8 cellular contexts compared by ENCODE assay signal in genomic region chr3:11770477-11771381, GRCh38.
DNase-seq lines count a peak whose midpoint lies in the region; ATAC-seq and TF ChIP-seq lines count a peak whose summit lies in the region.

No MANE protein-coding gene starts in this region.

- no peak overlapping the region for H4K8ac ChIP-seq in mesenchymal stem cell (ENCODE audit: low read length)

- ATAC-seq in GM18909 (IDR thresholded peaks at IDR 0.05; ENCODE audit: poor library complexity, unreplicated experiment) (peak; percentile 98), HG03159 (IDR thresholded peaks at IDR 0.05; ENCODE audit: unreplicated experiment) (peak; percentile 99)
- ATAC-seq in activated CD8-positive, alpha-beta T cell treated with anti-CD3 and anti-CD28 coated beads for 36 hours: peak; percentile 100

- H3K79me1 ChIP-seq in mesenchymal stem cell (replicated peaks; ENCODE audit: low read length, poor library complexity, severe bottlenecking): no peaks in the 10 kb centered on the region

- H3K4me3 ChIP-seq in AG04449 (ENCODE audit: low read depth, low read length) (peak overlapping the region; percentile 25; the same call in 1 of the 2 replicates), mesenchymal stem cell (ENCODE audit: insufficient read depth in 1 of 2, low read depth in 1 of 2, low read length in 2 of 2) (peak overlapping the region in 1 of 2 experiments; percentile 63)

- peak overlapping the region in 1 of 2 experiments; percentile 41 for H3K18ac ChIP-seq in mesenchymal stem cell (ENCODE audit: low read depth in 1 of 2, low read length in 2 of 2)

- H2BK120ac ChIP-seq in mesenchymal stem cell (ENCODE audit: low read depth, low read length): no peak overlapping the region

- peak overlapping the region; percentile 40 for H3K4me2 ChIP-seq in mesenchymal stem cell (ENCODE audit: low read length, poor library complexity, severe bottlenecking)

- no peaks in the 10 kb centered on the region for H3K9me3 ChIP-seq in mesenchymal stem cell (ENCODE audit: control insufficient read depth, low read length)

- no peak overlapping the region for H3K14ac ChIP-seq in mesenchymal stem cell (ENCODE audit: low read length in 2 of 2)

- no peak overlapping the region for H3K4ac ChIP-seq in mesenchymal stem cell (ENCODE audit: low read depth in 1 of 2, low read length in 2 of 2)

- peak overlapping the region in 1 of 2 experiments; percentile 45 for H2BK12ac ChIP-seq in mesenchymal stem cell (ENCODE audit: low read length in 2 of 2)

- H3K4me1 Mint-ChIP-seq in activated CD8-positive, alpha-beta T cell treated with anti-CD3 and anti-CD28 coated beads for 36 hours (ENCODE audit: low read depth): peaks cover 18% of the 10 kb centered on the region

- H3K36me3 ChIP-seq in mesenchymal stem cell (ENCODE audit: control insufficient read depth in 1 of 2, insufficient read depth in 2 of 2, low read depth in 1 of 2, low read length in 2 of 2): no peaks in the 10 kb centered on the region

- H2BK15ac ChIP-seq in mesenchymal stem cell (ENCODE audit: low read depth, poor library complexity, severe bottlenecking): no peak overlapping the region

- no peak overlapping the region for H4K91ac ChIP-seq in mesenchymal stem cell (ENCODE audit: low read length)

- H3K27ac Mint-ChIP-seq in activated CD8-positive, alpha-beta T cell treated with anti-CD3 and anti-CD28 coated beads for 36 hours: peak overlapping the region; percentile 75

- no peak overlapping the region for H2BK5ac ChIP-seq in mesenchymal stem cell (ENCODE audit: low read depth, low read length, poor library complexity, severe bottlenecking)

- H3K27ac ChIP-seq in mesenchymal stem cell (ENCODE audit: low read length, poor library complexity, severe bottlenecking): no peak overlapping the region

- no peaks in the 10 kb centered on the region for H3K27me3 ChIP-seq in mesenchymal stem cell (ENCODE audit: control insufficient read depth in 1 of 2, insufficient read depth in 1 of 2, low read length in 2 of 2)

- no peak overlapping the region for H3K23ac ChIP-seq in mesenchymal stem cell (ENCODE audit: low read length in 2 of 2)

- H3K36me3 Mint-ChIP-seq in activated CD8-positive, alpha-beta T cell treated with anti-CD3 and anti-CD28 coated beads for 36 hours (ENCODE audit: low read depth): no peaks in the 10 kb centered on the region

- CTCF ChIA-PET in AG04449 (lab: Yijun Ruan, JAX): interaction anchor here (1.7 to 1.8 kb wide), 3 partner anchors 13 to 391 kb away, joined by 4 to 6 read pairs (median 4); no protein-coding TSS in a partner anchor
- CTCF ChIA-PET in activated CD8-positive, alpha-beta T cell treated with anti-CD3 and anti-CD28 coated beads for 36 hours (lab: Charles Lee): interaction anchor here (0.7 to 1.9 kb wide), 3 partner anchors 9 to 33 kb away, joined by 3 to 5 read pairs (median 3); no protein-coding TSS in a partner anchor

- DNase-seq in AG04449 (ENCODE audit: low read depth, low spot score) (peak; percentile 56), NCI-H510A (lab: John Stamatoyannopoulos, UW) (peak; percentile 82), mesenchymal stem cell (peak; percentile 67)
- DNase-seq in activated CD8-positive, alpha-beta T cell treated with anti-CD3 and anti-CD28 coated beads for 36 hours: peak; percentile 88
- peak; percentile 71 for DNase-seq in effector CD4-positive, alpha-beta T cell
- DNase-seq in stimulated activated CD8-positive, alpha-beta memory T cell treated with anti-CD3 and anti-CD28 coated beads, Interleukin-15, amount 100 ng/mL, for 24 hours (ENCODE audit: low read depth): peak; percentile 17

- H3K4me3 Mint-ChIP-seq in activated CD8-positive, alpha-beta T cell treated with anti-CD3 and anti-CD28 coated beads for 36 hours: peak overlapping the region; percentile 6

- H3K9ac ChIP-seq in mesenchymal stem cell (ENCODE audit: low read length): peak overlapping the region; percentile 51

- no peak overlapping the region for H2AK5ac ChIP-seq in mesenchymal stem cell (ENCODE audit: low read length, severe bottlenecking)

- H2AFZ ChIP-seq in mesenchymal stem cell (ENCODE audit: low read depth, low read length): no peak overlapping the region

- WGBS in mesenchymal stem cell: 41% methylated on average over 18 of the region's 20 CpGs

- POLR2A ChIA-PET in AG04449 (lab: Yijun Ruan, JAX): no interaction called here
- POLR2A ChIA-PET in activated CD8-positive, alpha-beta T cell treated with anti-CD3 and anti-CD28 coated beads for 36 hours (lab: Charles Lee): interaction anchor here (0.6 to 1.2 kb wide), 5 partner anchors 12 to 147 kb away, joined by 3 read pairs; no protein-coding TSS in a partner anchor

- H3K27me3 Mint-ChIP-seq in activated CD8-positive, alpha-beta T cell treated with anti-CD3 and anti-CD28 coated beads for 36 hours: no peaks in the 10 kb centered on the region

- no peak for TF ChIP-seq CTCF in AG04449 (IDR thresholded peaks at IDR 0.05; ENCODE audit: insufficient read depth, low read length, missing control alignments)
- TF ChIP-seq CTCF in activated CD8-positive, alpha-beta T cell treated with anti-CD3 and anti-CD28 coated beads for 36 hours (IDR thresholded peaks at IDR 0.05): no peak

- no peaks in the 10 kb centered on the region for H3K9me3 Mint-ChIP-seq in activated CD8-positive, alpha-beta T cell treated with anti-CD3 and anti-CD28 coated beads for 36 hours

- H3K4me1 ChIP-seq in mesenchymal stem cell (ENCODE audit: control insufficient read depth, insufficient read depth, low read depth, low read length): peaks cover 10% of the 10 kb centered on the region

- intact Hi-C loops in activated CD8-positive, alpha-beta T cell treated with anti-CD3 and anti-CD28 coated beads for 36 hours (cut with micrococcal nuclease): no loop called here

Comparison
In these comparisons a context has a peak if more than half of its experiments do, and no peak if none do; other contexts are left out.
1. DNase-seq: peak in every context shown above with its lines; median percentile 88 in activated CD8-positive, alpha-beta T cell treated with anti-CD3 and anti-CD28 coated beads for 36 hours; 82 in NCI-H510A; 71 in effector CD4-positive, alpha-beta T cell; 67 in mesenchymal stem cell; 56 in AG04449; 17 in stimulated activated CD8-positive, alpha-beta memory T cell treated with anti-CD3 and anti-CD28 coated beads, Interleukin-15, amount 100 ng/mL, for 24 hours.